In genomic region chr1:152186556-152187285, GRCh38 we compare ENCODE assay signal across 20 cellular contexts. TPM values are rescaled to one million over a fixed set of nuclear protein-coding genes. Genes with fewer than 3 reads are reported as not detected.
"Had no signal": no experiment of that assay in that cellular context is flagged by ENCODE, and none has a peak within 500 bp of the region (broad histone marks: within the 10 kb centered on the region; RNA-seq: fewer than 3 reads in every experiment).

No MANE protein-coding gene starts in this region.

- H3K27ac ChIP-seq: left ventricle myocardium inferior, thoracic aorta had no signal

- FAIRE-seq: islet of Langerhans had no signal

- H3K27ac Mint-ChIP-seq: activated T-helper 1 cell treated with anti-CD3 and anti-CD28 coated beads, Interleukin-12 subunit alpha, Interleukin-12 subunit beta, Interleukin-2, Interleukin-4 antibody, amounts not matched to agents 30 ng/mL and 10 ng/mL and 1 ng/mL, durations not matched to agents 14 hours and 24 hours and 36 hours; stimulated activated naive CD8-positive, alpha-beta T cell treated with anti-CD3 and anti-CD28 coated beads, Interleukin-15, Interleukin-2, amounts not matched to agents 100 ng/mL and 50 ng/mL, for 24 hours; T-helper 1 cell treated with Interleukin-12 subunit alpha and Interleukin-12 subunit beta and Interleukin-4 antibody, amounts not matched to agents 30 μg/mL and 1 μg/mL, for 36 hours; WTC11 had no signal

- H3K4me1 Mint-ChIP-seq: WTC11 had no signal

- DNase-seq: activated CD4-positive, alpha-beta T cell treated with anti-CD3 and anti-CD28 coated beads for 48 hours; activated naive CD4-positive, alpha-beta T cell treated with Interleukin-2 at 50 U/mL for 16 hours; central memory CD4-positive, alpha-beta T cell; cortex of kidney; effector memory CD4-positive, alpha-beta T cell; foreskin fibroblast; head of caudate nucleus; left ventricle myocardium inferior; stimulated activated CD4-positive, alpha-beta T cell treated with anti-CD3 and anti-CD28 coated beads, Interleukin-4, amount 100 ng/mL, for 1 hour; stimulated activated CD8-positive, alpha-beta memory T cell treated with anti-CD3 and anti-CD28 coated beads, Interleukin-4, amount 100 ng/mL, for 48 hours had no signal

- ATAC-seq: WTC11 had no signal

- H3K4me3 ChIP-seq: left ventricle myocardium inferior, thoracic aorta had no signal

- H3K9me3 Mint-ChIP-seq: activated T-helper 1 cell treated with anti-CD3 and anti-CD28 coated beads, Interleukin-12 subunit alpha, Interleukin-12 subunit beta, Interleukin-2, Interleukin-4 antibody, amounts not matched to agents 30 ng/mL and 10 ng/mL and 1 ng/mL, durations not matched to agents 14 hours and 24 hours and 36 hours; stimulated activated naive CD8-positive, alpha-beta T cell treated with anti-CD3 and anti-CD28 coated beads, Interleukin-15, Interleukin-2, amounts not matched to agents 100 ng/mL and 50 ng/mL, for 24 hours; T-helper 1 cell treated with Interleukin-12 subunit alpha and Interleukin-12 subunit beta and Interleukin-4 antibody, amounts not matched to agents 30 μg/mL and 1 μg/mL, for 36 hours had no signal

- H3K36me3 ChIP-seq: left ventricle myocardium inferior, thoracic aorta had no signal

- H3K4me3 Mint-ChIP-seq: activated T-helper 1 cell treated with anti-CD3 and anti-CD28 coated beads, Interleukin-12 subunit alpha, Interleukin-12 subunit beta, Interleukin-2, Interleukin-4 antibody, amounts not matched to agents 30 ng/mL and 10 ng/mL and 1 ng/mL, durations not matched to agents 14 hours and 24 hours and 36 hours; stimulated activated naive CD8-positive, alpha-beta T cell treated with anti-CD3 and anti-CD28 coated beads, Interleukin-15, Interleukin-2, amounts not matched to agents 100 ng/mL and 50 ng/mL, for 24 hours; T-helper 1 cell treated with Interleukin-12 subunit alpha and Interleukin-12 subunit beta and Interleukin-4 antibody, amounts not matched to agents 30 μg/mL and 1 μg/mL, for 36 hours; WTC11 had no signal

- H3K9me3 ChIP-seq: left ventricle myocardium inferior, thoracic aorta had no signal

RNA-seq across cellular contexts. Expression of gene RPTN, which starts 27.7 kb away (rescaled TPM):
- total RNA-seq: activated T-helper 1 cell treated with anti-CD3 and anti-CD28 coated beads, Interleukin-12 subunit alpha, Interleukin-12 subunit beta, Interleukin-2, Interleukin-4 antibody, amounts not matched to agents 30 ng/mL and 10 ng/mL and 1 ng/mL, durations not matched to agents 14 hours and 24 hours and 36 hours; epithelial cell of proximal tubule; left ventricle myocardium inferior; osteocyte; thoracic aorta; ureter; WTC11 had no signal
- polyA plus RNA-seq: neural cell had no signal

RNA-seq across cellular contexts. Expression of gene HRNR, which starts 37.3 kb away (rescaled TPM):
- total RNA-seq: activated T-helper 1 cell treated with anti-CD3 and anti-CD28 coated beads, Interleukin-12 subunit alpha, Interleukin-12 subunit beta, Interleukin-2, Interleukin-4 antibody, amounts not matched to agents 30 ng/mL and 10 ng/mL and 1 ng/mL, durations not matched to agents 14 hours and 24 hours and 36 hours; epithelial cell of proximal tubule; left ventricle myocardium inferior; osteocyte; thoracic aorta; ureter; WTC11 had no signal
- polyA plus RNA-seq: neural cell had no signal
